Comparison of ENCODE assay signal across 1 cellular context in the genomic region with DNA sequence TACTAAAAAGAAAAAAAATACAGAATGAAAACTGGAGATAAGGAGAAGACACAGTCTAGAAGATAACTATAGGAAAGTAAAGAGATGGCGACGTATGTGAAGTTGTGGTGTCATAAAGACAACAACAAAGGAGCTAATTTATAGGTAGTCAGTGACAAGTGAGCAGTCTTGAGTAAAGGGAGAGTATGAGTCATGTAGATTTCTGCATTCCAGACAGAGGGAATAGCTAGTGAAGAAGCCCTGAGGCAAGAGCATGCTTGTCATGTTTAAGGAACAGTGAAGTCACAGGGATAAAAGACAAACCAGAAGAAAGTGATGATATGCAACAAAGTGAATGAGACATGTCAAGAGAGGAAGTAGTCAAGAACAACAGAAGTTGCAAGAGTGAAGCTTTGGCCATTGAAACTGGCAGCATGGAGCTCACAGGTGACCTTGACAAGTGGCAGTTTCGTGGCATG.
TF ChIP-seq lines count a peak whose summit lies in the region.

No MANE protein-coding gene starts in this region.

TF ChIP-seq in K562, 482 proteins besides CTCF, POLR2A, EP300 and RAD21 (continued from another document and continues in another):
- no peak for TF ChIP-seq CHD7 (IDR thresholded peaks at IDR 0.05; ENCODE audit: low read depth, low read length)
- no peak for TF ChIP-seq NR2C2 (CRISPR knock-in tag; IDR thresholded peaks at IDR 0.05)
- TF ChIP-seq NR2C2 (tag; IDR thresholded peaks at IDR 0.05): no peak
- TF ChIP-seq ZNF398 (CRISPR knock-in tag; IDR thresholded peaks at IDR 0.05): no peak
- TF ChIP-seq PRMT5 (CRISPR knock-in tag; IDR thresholded peaks at IDR 0.05): no peak
- TF ChIP-seq, protein P1, sequence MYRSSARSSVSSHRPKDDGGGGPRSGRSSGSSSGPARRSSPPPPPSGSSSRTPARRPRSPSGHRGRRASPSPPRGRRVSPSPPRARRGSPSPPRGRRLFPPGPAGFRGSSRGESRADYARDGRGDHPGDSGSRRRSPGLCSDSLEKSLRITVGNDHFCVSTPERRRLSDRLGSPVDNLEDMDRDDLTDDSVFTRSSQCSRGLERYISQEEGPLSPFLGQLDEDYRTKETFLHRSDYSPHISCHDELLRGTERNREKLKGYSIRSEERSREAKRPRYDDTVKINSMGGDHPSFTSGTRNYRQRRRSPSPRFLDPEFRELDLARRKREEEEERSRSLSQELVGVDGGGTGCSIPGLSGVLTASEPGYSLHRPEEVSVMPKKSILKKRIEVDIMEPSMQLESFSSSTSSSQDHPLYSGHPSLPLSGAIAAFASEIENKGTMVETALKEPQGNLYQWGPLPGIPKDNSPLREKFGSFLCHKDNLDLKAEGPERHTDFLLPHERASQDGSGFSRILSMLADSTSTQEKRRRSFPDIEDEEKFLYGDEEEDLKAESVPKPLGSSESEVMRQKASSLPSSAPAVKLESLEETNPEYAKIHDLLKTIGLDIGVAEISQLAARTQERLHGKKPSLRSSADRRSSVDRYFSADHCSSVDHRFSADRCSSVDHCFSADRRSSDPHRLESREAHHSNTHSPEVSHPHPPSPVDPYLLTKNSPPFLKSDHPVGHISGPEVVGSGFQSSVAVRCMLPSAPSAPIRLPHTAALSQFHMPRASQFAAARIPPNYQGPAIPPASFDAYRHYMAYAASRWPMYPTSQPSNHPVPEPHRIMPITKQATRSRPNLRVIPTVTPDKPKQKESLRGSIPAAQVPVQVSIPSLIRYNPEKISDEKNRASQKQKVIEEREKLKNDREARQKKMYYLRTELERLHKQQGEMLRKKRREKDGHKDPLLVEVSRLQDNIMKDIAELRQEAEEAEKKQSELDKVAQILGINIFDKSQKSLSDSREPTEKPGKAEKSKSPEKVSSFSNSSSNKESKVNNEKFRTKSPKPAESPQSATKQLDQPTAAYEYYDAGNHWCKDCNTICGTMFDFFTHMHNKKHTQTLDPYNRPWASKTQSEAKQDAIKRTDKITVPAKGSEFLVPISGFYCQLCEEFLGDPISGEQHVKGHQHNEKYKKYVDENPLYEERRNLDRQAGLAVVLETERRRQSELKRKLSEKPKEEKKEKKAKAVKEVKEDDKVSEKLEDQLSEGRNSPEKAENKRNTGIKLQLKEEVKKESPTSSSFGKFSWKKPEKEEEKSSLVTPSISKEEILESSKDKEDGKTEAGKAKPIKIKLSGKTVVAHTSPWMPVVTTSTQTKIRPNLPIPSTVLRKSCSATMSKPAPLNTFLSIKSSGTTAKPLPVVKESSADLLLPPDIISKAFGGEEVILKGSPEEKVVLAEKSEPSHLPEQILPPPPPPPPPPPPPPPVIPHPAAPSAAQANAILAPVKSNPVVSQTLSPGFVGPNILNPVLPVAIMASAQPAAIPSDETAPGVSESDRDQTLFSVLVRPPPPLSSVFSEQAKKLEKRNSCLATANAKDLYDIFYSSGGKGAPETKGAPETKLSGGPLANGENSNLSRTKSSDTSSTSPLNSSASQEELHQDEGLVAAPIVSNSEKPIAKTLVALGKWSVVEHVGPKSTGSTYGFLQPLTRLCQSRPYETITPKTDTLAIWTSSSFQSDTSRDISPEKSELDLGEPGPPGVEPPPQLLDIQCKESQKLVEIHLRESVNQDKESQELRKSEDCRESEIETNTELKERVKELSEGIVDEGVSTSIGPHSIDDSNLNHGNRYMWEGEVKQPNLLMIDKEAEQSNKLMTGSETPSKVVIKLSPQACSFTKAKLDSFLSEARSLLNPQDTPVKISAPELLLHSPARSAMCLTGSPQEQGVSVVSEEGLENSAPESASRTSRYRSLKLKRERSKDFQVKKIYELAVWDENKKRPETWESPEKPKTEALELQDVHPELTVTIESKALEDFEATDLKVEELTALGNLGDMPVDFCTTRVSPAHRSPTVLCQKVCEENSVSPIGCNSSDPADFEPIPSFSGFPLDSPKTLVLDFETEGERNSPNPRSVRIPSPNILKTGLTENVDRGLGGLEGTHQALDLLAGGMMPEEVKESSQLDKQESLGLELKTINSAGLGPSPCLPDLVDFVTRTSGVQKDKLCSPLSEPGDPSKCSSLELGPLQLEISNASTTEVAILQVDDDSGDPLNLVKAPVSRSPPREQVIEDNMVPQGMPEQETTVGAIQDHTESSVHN (IDR thresholded peaks at IDR 0.05; ENCODE audit: borderline replicate concordance in 1 of 2, low read depth in 1 of 2): peak in 1 of 2 experiments; percentile 74; a peak in 2 of 4 replicates
- TF ChIP-seq, protein P2, sequence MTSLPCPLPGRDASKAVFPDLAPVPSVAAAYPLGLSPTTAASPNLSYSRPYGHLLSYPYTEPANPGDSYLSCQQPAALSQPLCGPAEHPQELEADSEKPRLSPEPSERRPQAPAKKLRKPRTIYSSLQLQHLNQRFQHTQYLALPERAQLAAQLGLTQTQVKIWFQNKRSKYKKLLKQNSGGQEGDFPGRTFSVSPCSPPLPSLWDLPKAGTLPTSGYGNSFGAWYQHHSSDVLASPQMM (CRISPR knock-in tag; IDR thresholded peaks at IDR 0.05): no peak
- no peak for TF ChIP-seq ZNF586 (CRISPR knock-in tag; conservative IDR thresholded peaks at IDR 0.05)
- no peak for TF ChIP-seq CSDE1 (IDR thresholded peaks at IDR 0.05)
- TF ChIP-seq HDAC3 (IDR thresholded peaks at IDR 0.05; ENCODE audit: borderline replicate concordance, partially characterized antibody): no peak
- no peak for TF ChIP-seq CCAR2 (IDR thresholded peaks at IDR 0.05; ENCODE audit: low read depth, low read length)
- TF ChIP-seq, protein P3, sequence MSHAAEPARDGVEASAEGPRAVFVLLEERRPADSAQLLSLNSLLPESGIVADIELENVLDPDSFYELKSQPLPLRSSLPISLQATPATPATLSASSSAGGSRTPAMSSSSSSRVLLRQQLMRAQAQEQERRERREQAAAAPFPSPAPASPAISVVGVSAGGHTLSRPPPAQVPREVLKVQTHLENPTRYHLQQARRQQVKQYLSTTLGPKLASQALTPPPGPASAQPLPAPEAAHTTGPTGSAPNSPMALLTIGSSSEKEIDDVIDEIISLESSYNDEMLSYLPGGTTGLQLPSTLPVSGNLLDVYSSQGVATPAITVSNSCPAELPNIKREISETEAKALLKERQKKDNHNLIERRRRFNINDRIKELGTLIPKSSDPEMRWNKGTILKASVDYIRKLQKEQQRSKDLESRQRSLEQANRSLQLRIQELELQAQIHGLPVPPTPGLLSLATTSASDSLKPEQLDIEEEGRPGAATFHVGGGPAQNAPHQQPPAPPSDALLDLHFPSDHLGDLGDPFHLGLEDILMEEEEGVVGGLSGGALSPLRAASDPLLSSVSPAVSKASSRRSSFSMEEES (CRISPR knock-in tag; IDR thresholded peaks at IDR 0.05): no peak
- no peak for TF ChIP-seq ZNF436 (CRISPR knock-in tag; IDR thresholded peaks at IDR 0.05)
- no peak for TF ChIP-seq TAL1 (IDR thresholded peaks at IDR 0.05)
- TF ChIP-seq, protein P4, sequence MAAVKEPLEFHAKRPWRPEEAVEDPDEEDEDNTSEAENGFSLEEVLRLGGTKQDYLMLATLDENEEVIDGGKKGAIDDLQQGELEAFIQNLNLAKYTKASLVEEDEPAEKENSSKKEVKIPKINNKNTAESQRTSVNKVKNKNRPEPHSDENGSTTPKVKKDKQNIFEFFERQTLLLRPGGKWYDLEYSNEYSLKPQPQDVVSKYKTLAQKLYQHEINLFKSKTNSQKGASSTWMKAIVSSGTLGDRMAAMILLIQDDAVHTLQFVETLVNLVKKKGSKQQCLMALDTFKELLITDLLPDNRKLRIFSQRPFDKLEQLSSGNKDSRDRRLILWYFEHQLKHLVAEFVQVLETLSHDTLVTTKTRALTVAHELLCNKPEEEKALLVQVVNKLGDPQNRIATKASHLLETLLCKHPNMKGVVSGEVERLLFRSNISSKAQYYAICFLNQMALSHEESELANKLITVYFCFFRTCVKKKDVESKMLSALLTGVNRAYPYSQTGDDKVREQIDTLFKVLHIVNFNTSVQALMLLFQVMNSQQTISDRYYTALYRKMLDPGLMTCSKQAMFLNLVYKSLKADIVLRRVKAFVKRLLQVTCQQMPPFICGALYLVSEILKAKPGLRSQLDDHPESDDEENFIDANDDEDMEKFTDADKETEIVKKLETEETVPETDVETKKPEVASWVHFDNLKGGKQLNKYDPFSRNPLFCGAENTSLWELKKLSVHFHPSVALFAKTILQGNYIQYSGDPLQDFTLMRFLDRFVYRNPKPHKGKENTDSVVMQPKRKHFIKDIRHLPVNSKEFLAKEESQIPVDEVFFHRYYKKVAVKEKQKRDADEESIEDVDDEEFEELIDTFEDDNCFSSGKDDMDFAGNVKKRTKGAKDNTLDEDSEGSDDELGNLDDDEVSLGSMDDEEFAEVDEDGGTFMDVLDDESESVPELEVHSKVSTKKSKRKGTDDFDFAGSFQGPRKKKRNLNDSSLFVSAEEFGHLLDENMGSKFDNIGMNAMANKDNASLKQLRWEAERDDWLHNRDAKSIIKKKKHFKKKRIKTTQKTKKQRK (IDR thresholded peaks at IDR 0.05; ENCODE audit: borderline replicate concordance, low read depth, low read length): no peak
- TF ChIP-seq, protein P5, sequence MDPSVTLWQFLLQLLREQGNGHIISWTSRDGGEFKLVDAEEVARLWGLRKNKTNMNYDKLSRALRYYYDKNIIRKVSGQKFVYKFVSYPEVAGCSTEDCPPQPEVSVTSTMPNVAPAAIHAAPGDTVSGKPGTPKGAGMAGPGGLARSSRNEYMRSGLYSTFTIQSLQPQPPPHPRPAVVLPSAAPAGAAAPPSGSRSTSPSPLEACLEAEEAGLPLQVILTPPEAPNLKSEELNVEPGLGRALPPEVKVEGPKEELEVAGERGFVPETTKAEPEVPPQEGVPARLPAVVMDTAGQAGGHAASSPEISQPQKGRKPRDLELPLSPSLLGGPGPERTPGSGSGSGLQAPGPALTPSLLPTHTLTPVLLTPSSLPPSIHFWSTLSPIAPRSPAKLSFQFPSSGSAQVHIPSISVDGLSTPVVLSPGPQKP (CRISPR knock-in tag; IDR thresholded peaks at IDR 0.05): no peak
- no peak for TF ChIP-seq HNRNPL (IDR thresholded peaks at IDR 0.05; ENCODE audit: low read depth, low read length)
- no peak for TF ChIP-seq PTRF (tag; IDR thresholded peaks at IDR 0.05)
